Comparison of ENCODE assay signal across 10 cellular contexts in genomic region chrX:57871463-57871862, GRCh38. TPM values are rescaled to one million over a fixed set of nuclear protein-coding genes. Genes with fewer than 3 reads are reported as not detected.
"Had no signal": no experiment of that assay in that cellular context is flagged by ENCODE, and none has a peak within 500 bp of the region (broad histone marks: within the 10 kb centered on the region; RNA-seq: fewer than 3 reads in every experiment).

No MANE protein-coding gene starts in this region.

- H3K4me1 Mint-ChIP-seq: GM23338, IgD-negative memory B cell had no signal

- DNase-seq: H7, HFFc6, KBM-7 had no signal

- H3K4me1 ChIP-seq: HAP-1 had no signal

- H3K27ac Mint-ChIP-seq: GM23338, HFFc6, IgD-negative memory B cell had no signal

- H2AFZ ChIP-seq: GM23338 had no signal

- H3K9ac ChIP-seq: KMS-11 had no signal

- H3K36me3 ChIP-seq: HAP-1 had no signal

- H3K27me3 Mint-ChIP-seq: IgD-negative memory B cell had no signal

- FAIRE-seq: H1 had no signal

- H3K4me2 ChIP-seq: GM23338, KMS-11 had no signal

- H3K9me3 ChIP-seq: HAP-1 had no signal

- ATAC-seq: GM23338, HCT116 had no signal

- H3K27ac ChIP-seq: HL-60, KMS-11 had no signal

- H3K4me3 ChIP-seq: GM23338, HAP-1 had no signal

- H3K9me3 Mint-ChIP-seq: HFFc6 had no signal

- H3K4me3 Mint-ChIP-seq: GM23338, HFFc6 had no signal

RNA-seq across cellular contexts. Expression of gene ZXDA, which starts 38.8 kb away (rescaled TPM):
- total RNA-seq: H1 had no signal
- polyA plus RNA-seq: H1 had no signal
